14 cellular contexts compared by ENCODE assay signal in the genomic region with DNA sequence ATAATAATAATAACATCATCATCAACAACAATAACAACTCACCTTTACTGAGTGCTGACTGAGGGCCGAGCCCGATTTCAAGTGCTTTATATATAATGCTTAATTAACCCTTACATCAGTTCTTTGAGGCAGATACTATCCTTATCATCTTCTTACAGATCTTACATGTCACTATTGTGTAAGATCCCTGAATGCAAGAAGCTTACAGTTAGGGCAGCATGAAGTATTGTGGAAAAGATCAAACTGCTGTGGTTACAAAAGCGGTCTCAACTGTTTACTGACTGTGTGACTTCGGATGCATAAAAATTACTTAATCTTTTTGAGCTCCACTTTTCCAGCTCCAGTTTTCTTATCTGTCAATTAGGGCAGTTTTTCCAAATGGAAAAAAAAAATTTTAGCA. TPM values are rescaled to one million over a fixed set of nuclear protein-coding genes. Genes with fewer than 3 reads are reported as not detected.
DNase-seq lines count a peak whose midpoint lies in the region; ATAC-seq, FAIRE-seq and TF ChIP-seq lines count a peak whose summit lies in the region.
"Had no signal": no experiment of that assay in that cellular context is flagged by ENCODE, and none has a peak within 500 bp of the region (broad histone marks: within the 10 kb centered on the region; RNA-seq: fewer than 3 reads in every experiment).

No MANE protein-coding gene starts in this region.

- intact Hi-C loops in breast epithelium (cut with DNase I; ENCODE audit: low total_unique reads): loop anchor here (10.0 kb wide), 1 partner anchor 326 kb away; no protein-coding TSS in a partner anchor

- no peaks in the 10 kb centered on the region for H3K9me2 ChIP-seq in Loucy (replicated peaks; ENCODE audit: low read depth, low read length)

- TF ChIP-seq POLR2A in breast epithelium (IDR thresholded peaks at IDR 0.05): no peak

- no peaks in the 10 kb centered on the region for H3K9me3 Mint-ChIP-seq in nephron

- peak overlapping the region; percentile 94 for H3K9ac ChIP-seq in Loucy (ENCODE audit: low read depth, low read length, poor library complexity, severe bottlenecking)

- peaks cover 28% of the 10 kb centered on the region for H3K4me1 Mint-ChIP-seq in nephron

- no peak for ATAC-seq in HG02884 (IDR thresholded peaks at IDR 0.05; ENCODE audit: unreplicated experiment)

- H3K4me2 ChIP-seq in Loucy (ENCODE audit: low read depth, low read length, poor library complexity, severe bottlenecking): peak overlapping the region; percentile 91

- peak overlapping the region; percentile 7 to 74 (median 71) for H3K27ac Mint-ChIP-seq in nephron

- H3K79me2 ChIP-seq in ACC112 (ENCODE audit: control insufficient read depth, insufficient read depth, low read length, unreplicated experiment) (peaks cover 32% of the 10 kb centered on the region), Loucy (ENCODE audit: insufficient read depth, low read length) (peaks cover 46% of the 10 kb centered on the region)

- H3K4me1 ChIP-seq in ACC112 (ENCODE audit: control insufficient read depth, insufficient read depth, low read length, unreplicated experiment): peaks cover 37% of the 10 kb centered on the region
- peaks cover 29% of the 10 kb centered on the region for H3K4me1 ChIP-seq in Loucy (ENCODE audit: insufficient read depth, low read length, poor library complexity, severe bottlenecking)
- H3K4me1 ChIP-seq in breast epithelium: no peaks in the 10 kb centered on the region

- H3K4me3 ChIP-seq in ACC112 (ENCODE audit: low read depth, low read length): peak overlapping the region; percentile 17; the same call in 1 of the 2 replicates
- H3K4me3 ChIP-seq in Loucy (ENCODE audit: low read length, poor library complexity, severe bottlenecking): peak overlapping the region; percentile 92
- H3K4me3 ChIP-seq in breast epithelium: peak overlapping the region in 2 of 3 donors; percentile 90 to 100
- no peak overlapping the region for H3K4me3 ChIP-seq in H7 (ENCODE audit: insufficient read depth, low read depth, low read length)

- H3F3A ChIP-seq in Loucy (ENCODE audit: low read depth): 0 out of 2 replicates have a peak, but pooled peaks cover 4% of the 10 kb centered on the region

- H3K36me3 Mint-ChIP-seq in nephron (ENCODE audit: low read depth): peaks cover 24% of the 10 kb centered on the region

- TF ChIP-seq CTCF in Loucy (conservative IDR thresholded peaks at IDR 0.05; ENCODE audit: low read length) (no peak), breast epithelium (IDR thresholded peaks at IDR 0.05) (no peak), nephron (IDR thresholded peaks at IDR 0.05; ENCODE audit: unreplicated experiment in 3 of 3) (no peak)

- peaks cover 24% of the 10 kb centered on the region for H4K20me1 ChIP-seq in Loucy (ENCODE audit: insufficient read depth, low read length, poor library complexity, severe bottlenecking)

- H3K27me3 ChIP-seq in ACC112 (ENCODE audit: insufficient read depth, low read length) (no peaks in the 10 kb centered on the region), Loucy (ENCODE audit: insufficient read depth, low read length, poor library complexity, severe bottlenecking) (no peaks in the 10 kb centered on the region), breast epithelium (no peaks in the 10 kb centered on the region), H7 (ENCODE audit: control insufficient read depth, insufficient read depth, low read length) (no peaks in the 10 kb centered on the region)

- H3K4me3 Mint-ChIP-seq in nephron: peak overlapping the region; percentile 6 to 68 (median 62)

- H2AFZ ChIP-seq in ACC112 (ENCODE audit: low read length, unreplicated experiment) (no peak overlapping the region), Loucy (ENCODE audit: low read length) (no peak overlapping the region)

- no peak for FAIRE-seq in HTR-8/SVneo (lab: Jason Lieb, UNC)
- FAIRE-seq: colon had no signal

- DNase-seq in breast epithelium (ENCODE audit: low spot score in 2 of 2) (no peak), HTR-8/SVneo (ENCODE audit: insufficient read length, low spot score) (no peak), DMS153 (lab: John Stamatoyannopoulos, UW) (no peak), H7 (no peak)
- DNase-seq: activated CD4-positive, alpha-beta T cell treated with anti-CD3 and anti-CD28 coated beads for 1 hour; KG1; NCI-H345; stimulated activated CD8-positive, alpha-beta memory T cell treated with anti-CD3 and anti-CD28 coated beads, Interleukin-4, amount 100 ng/mL, for 48 hours had no signal

- H3K36me3 ChIP-seq in ACC112 (ENCODE audit: insufficient read depth, low read length) (peaks cover 17% of the 10 kb centered on the region; the same call in 1 of the 2 replicates), Loucy (ENCODE audit: insufficient read depth, low read length) (peaks cover 27% of the 10 kb centered on the region; the same call in 1 of the 2 replicates), breast epithelium (peaks cover 2% of the 10 kb centered on the region), H7 (replicated peaks; ENCODE audit: control insufficient read depth, insufficient read depth, low read length) (peaks cover 17% of the 10 kb centered on the region)

- H3K27ac ChIP-seq in ACC112 (ENCODE audit: low read depth, low read length): peak overlapping the region; percentile 25; the same call in 1 of the 2 replicates
- peak overlapping the region in 1 of 2 donors; percentile 65 for H3K27ac ChIP-seq in breast epithelium

- H3K9me3 ChIP-seq in Loucy (ENCODE audit: insufficient read depth, low read depth, low read length) (no peaks in the 10 kb centered on the region), breast epithelium (no peaks in the 10 kb centered on the region)

- no peaks in the 10 kb centered on the region for H3K27me3 Mint-ChIP-seq in nephron (ENCODE audit: low read depth)
- H3K27me3 Mint-ChIP-seq: B cell had no signal

RNA-seq across cellular contexts. Expression of gene VAT1, which starts 3.3 kb away (rescaled TPM):
- total RNA-seq in breast epithelium: 100 to 1,000 TPM; 125 to 402 (median 173) TPM
- 263 and 264 TPM in 2 replicates for total RNA-seq in H7 (2014; rRNA removed; shearing (Covaris generic))

RNA-seq across cellular contexts. Expression of gene RND2, which starts 6.1 kb away (rescaled TPM):
- total RNA-seq in breast epithelium: 1 to 10 TPM in 2 of 3 donors, under 1 TPM in 1; 0.16 to 2.0 (median 1.3) TPM
- 25.3 and 25.9 TPM in 2 replicates for total RNA-seq in H7 (2014; rRNA removed; shearing (Covaris generic))

RNA-seq across cellular contexts. Expression of gene IFI35, which starts 12.3 kb away (rescaled TPM):
- 10 to 100 TPM; 16.2 to 42.3 (median 31.0) TPM for total RNA-seq in breast epithelium
- 3.9 and 6.2 TPM in 2 replicates for total RNA-seq in H7 (2014; rRNA removed; shearing (Covaris generic))

RNA-seq across cellular contexts. Expression of gene RPL27, which starts 20.7 kb away (rescaled TPM):
- 1,000 to 10,000 TPM; 1,150 to 3,519 (median 1,958) TPM for total RNA-seq in breast epithelium
- total RNA-seq in H7 (2014; rRNA removed; shearing (Covaris generic)): 1,832 and 1,859 TPM in 2 replicates

RNA-seq across cellular contexts. Expression of gene RUNDC1, which starts 38.6 kb away (rescaled TPM):
- total RNA-seq in breast epithelium: 10 to 100 TPM in 2 of 3 donors, 1 to 10 TPM in 1; 8.6 to 25.8 (median 22.3) TPM
- total RNA-seq in H7 (2014; rRNA removed; shearing (Covaris generic)): 7.7 and 8.3 TPM in 2 replicates
